ENCODE assay signal across 8 cellular contexts in the genomic region with DNA sequence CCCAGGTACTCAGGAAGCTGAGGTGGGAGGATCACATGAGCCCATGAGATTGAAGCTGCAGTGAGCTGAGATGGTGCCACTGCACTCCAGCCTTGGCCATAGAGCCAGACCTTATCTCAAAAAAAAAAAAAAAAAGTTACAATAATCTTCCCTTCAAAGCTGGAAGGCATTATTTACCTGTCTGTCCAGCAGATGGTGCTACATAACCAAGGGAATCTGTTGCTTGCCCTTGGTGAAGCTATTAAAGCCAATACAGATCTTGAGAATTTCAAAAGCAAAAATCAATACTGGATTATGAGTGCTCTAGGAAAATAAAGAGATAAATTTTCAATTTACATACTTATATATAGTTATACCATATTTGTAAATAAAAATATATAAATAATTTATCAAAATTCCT. TPM values are rescaled to one million over a fixed set of nuclear protein-coding genes. Genes with fewer than 3 reads are reported as not detected.
DNase-seq lines count a peak whose midpoint lies in the region; ATAC-seq and TF ChIP-seq lines count a peak whose summit lies in the region.

No MANE protein-coding gene starts in this region.

- no peaks in the 10 kb centered on the region for H3K9me3 ChIP-seq in HCT116 (ENCODE audit: control insufficient read depth in 1 of 2, insufficient read depth in 1 of 2, low read depth in 1 of 2, low read length in 2 of 2)

- peaks cover 11% of the 10 kb centered on the region for H3K36me3 Mint-ChIP-seq in activated CD4-positive, alpha-beta T cell treated with anti-CD3 and anti-CD28 coated beads for 36 hours (ENCODE audit: low read depth)
- H3K36me3 Mint-ChIP-seq in osteocyte (ENCODE audit: unreplicated experiment) = peaks cover 35% of the 10 kb centered on the region

- no peaks in the 10 kb centered on the region for H3K9me3 Mint-ChIP-seq in activated CD4-positive, alpha-beta T cell treated with anti-CD3 and anti-CD28 coated beads for 36 hours (ENCODE audit: low read depth)
- H3K9me3 Mint-ChIP-seq in osteocyte (ENCODE audit: unreplicated experiment) = no peaks in the 10 kb centered on the region

- H3K9me2 ChIP-seq in HCT116 (ENCODE audit: insufficient read depth) = no peaks in the 10 kb centered on the region

- peaks cover 0 to 3% of the 10 kb centered on the region in 2 experiments; a peak in 1 of 4 replicates for H3K36me3 ChIP-seq in HCT116 (ENCODE audit: control insufficient read depth in 1 of 2, insufficient read depth in 2 of 2, low read length in 2 of 2)

- peak; percentile 79 for TF ChIP-seq RAD21 in HCT116 (IDR thresholded peaks at IDR 0.05; ENCODE audit: low read depth)

- no peaks in the 10 kb centered on the region for H4K20me1 ChIP-seq in HCT116 (ENCODE audit: insufficient read depth)

- no TSS peak for BruUV-seq in HCT116 (replicated peaks; lab: Mats Ljungman, UMichigan)

- RAD21 ChIA-PET in HCT116 (lab: Charles Lee; ENCODE audit: low non-redundant PET in 1 of 2, low total read pairs in 2 of 2, uncharacterized antibody in 2 of 2, unreplicated experiment in 2 of 2) = interaction anchor here (1.3 to 1.7 kb wide), 3 partner anchors 174 to 179 kb away, joined by 3 to 17 read pairs (median 15); no protein-coding TSS in a partner anchor

- POLR2A ChIA-PET in activated CD4-positive, alpha-beta T cell treated with anti-CD3 and anti-CD28 coated beads for 36 hours (lab: Charles Lee) = interaction anchor here (1.0 kb wide), 1 partner anchor 179 kb away, joined by 3 read pairs; no protein-coding TSS in a partner anchor
- POLR2A ChIA-PET in HCT116 (lab: Charles Lee) = interaction anchor here (1.1 kb wide), 1 partner anchor 71 kb away, joined by 3 read pairs; no protein-coding TSS in a partner anchor

- no peak overlapping the region for H3K4me3 Mint-ChIP-seq in activated CD4-positive, alpha-beta T cell treated with anti-CD3 and anti-CD28 coated beads for 36 hours
- H3K4me3 Mint-ChIP-seq in osteocyte (ENCODE audit: unreplicated experiment) = no peak overlapping the region

- H3K27ac ChIP-seq in HCT116 (ENCODE audit: low read depth, low read length) = no peak overlapping the region

- no peaks in the 10 kb centered on the region for H3K27me3 Mint-ChIP-seq in activated CD4-positive, alpha-beta T cell treated with anti-CD3 and anti-CD28 coated beads for 36 hours
- H3K27me3 Mint-ChIP-seq in osteocyte (ENCODE audit: unreplicated experiment) = no peaks in the 10 kb centered on the region

- no peak overlapping the region for H3K27ac Mint-ChIP-seq in activated CD4-positive, alpha-beta T cell treated with anti-CD3 and anti-CD28 coated beads for 36 hours
- no peak overlapping the region for H3K27ac Mint-ChIP-seq in osteocyte (ENCODE audit: unreplicated experiment)

- no peak overlapping the region for H3K4me2 ChIP-seq in HCT116 (ENCODE audit: low read length)

- no peaks in the 10 kb centered on the region for H3K4me1 ChIP-seq in HCT116 (ENCODE audit: control insufficient read depth in 1 of 2, insufficient read depth in 2 of 2, low read length in 2 of 2)

- no peak for TF ChIP-seq POLR2A in HCT116 (IDR thresholded peaks at IDR 0.05; ENCODE audit: borderline replicate concordance, extremely low read depth, insufficient read depth, insufficient read length)

- no peaks in the 10 kb centered on the region for H3K79me2 ChIP-seq in HCT116 (ENCODE audit: insufficient read depth, low read length)

- CTCF ChIA-PET in activated CD4-positive, alpha-beta T cell treated with anti-CD3 and anti-CD28 coated beads for 36 hours (lab: Charles Lee) = interaction anchor here (0.5 to 4.1 kb wide), 23 partner anchors 8 to 716 kb away, joined by 3 to 77 read pairs (median 4); no protein-coding TSS in a partner anchor
- CTCF ChIA-PET in HCT116 (lab: Charles Lee) = interaction anchor here (0.5 to 2.1 kb wide), 34 partner anchors 9 to 506 kb away, joined by 3 to 74 read pairs (median 4); partner anchors contain the start of gene PYURF

- intact Hi-C loops in activated CD4-positive, alpha-beta T cell treated with anti-CD3 and anti-CD28 coated beads for 36 hours (cut with DNase I, micrococcal nuclease) = loop anchor here (1.0 to 5.0 kb wide), 2 partner anchors 179 to 484 kb away; no protein-coding TSS in a partner anchor
- intact Hi-C loops in HCT116 (cut with micrococcal nuclease) = loop anchor here (1.0 to 5.0 kb wide), 3 partner anchors 179 to 481 kb away; partner anchors contain the start of gene HERC5

- H3K4me3 ChIP-seq in HCT116 (replicated peaks in 1 of 2; ENCODE audit: low read depth in 1 of 2, low read length in 2 of 2) (no peak overlapping the region), fibroblast of the aortic adventitia (ENCODE audit: low read depth, low read length) (no peak overlapping the region)

- peak; percentile 44 for DNase-seq in activated CD4-positive, alpha-beta T cell treated with anti-CD3 and anti-CD28 coated beads for 36 hours
- no peak for DNase-seq in activated CD4-positive, alpha-beta T cell treated with anti-CD3 and anti-CD28 coated beads for 1 hour
- DNase-seq in HCT116 (ENCODE audit: low read depth, low spot score) (peak; percentile 34), NCI-H1694 (lab: John Stamatoyannopoulos, UW) (peak; percentile 23), fibroblast of the aortic adventitia (ENCODE audit: low read depth) (peak; percentile 79), osteocyte (ENCODE audit: extremely low spot score, unreplicated experiment) (no peak), NCI-H187 (lab: John Stamatoyannopoulos, UW) (no peak)
- peak; percentile 6 for DNase-seq in activated CD4-positive, alpha-beta T cell treated with anti-CD3 and anti-CD28 coated beads, Interleukin-2, amount 50 U/mL, for 1 hour

- ATAC-seq in activated CD4-positive, alpha-beta T cell treated with anti-CD3 and anti-CD28 coated beads for 36 hours = peak; percentile 64
- peak; percentile 68 for ATAC-seq in HCT116

- H3K27me3 ChIP-seq in HCT116 (ENCODE audit: insufficient read depth, low read length) = no peaks in the 10 kb centered on the region

- H3K4me1 Mint-ChIP-seq in activated CD4-positive, alpha-beta T cell treated with anti-CD3 and anti-CD28 coated beads for 36 hours = peaks cover 6% of the 10 kb centered on the region
- peaks cover 5% of the 10 kb centered on the region for H3K4me1 Mint-ChIP-seq in osteocyte (ENCODE audit: unreplicated experiment)

- no peak overlapping the region for H2AFZ ChIP-seq in HCT116 (ENCODE audit: low read depth, low read length, poor library complexity, severe bottlenecking)

- TF ChIP-seq CTCF in HCT116 (IDR thresholded peaks at IDR 0.05 in 2 of 3, conservative IDR thresholded peaks at IDR 0.05 in 1 of 3; ENCODE audit: borderline replicate concordance in 1 of 3, insufficient read depth in 1 of 3, low read depth in 2 of 3, low read length in 2 of 3) (peak; percentile 60 to 71 (median 61)), fibroblast of the aortic adventitia (IDR thresholded peaks at IDR 0.05; ENCODE audit: insufficient read depth, low read length) (peak; percentile 68), osteocyte (IDR thresholded peaks at IDR 0.05) (peak; percentile 78)

- no peak overlapping the region for H3K9ac ChIP-seq in HCT116 (ENCODE audit: low read length)

TF ChIP-seq in HCT116, 20 proteins besides CTCF, POLR2A, EP300 and RAD21 (continues in another document):
- no peak for TF ChIP-seq FOSL1 (IDR thresholded peaks at IDR 0.05; ENCODE audit: low read depth)
- TF ChIP-seq JUND (IDR thresholded peaks at IDR 0.05) = no peak
- no peak for TF ChIP-seq REST (IDR thresholded peaks at IDR 0.05; ENCODE audit: low read depth)
- TF ChIP-seq, protein P1, sequence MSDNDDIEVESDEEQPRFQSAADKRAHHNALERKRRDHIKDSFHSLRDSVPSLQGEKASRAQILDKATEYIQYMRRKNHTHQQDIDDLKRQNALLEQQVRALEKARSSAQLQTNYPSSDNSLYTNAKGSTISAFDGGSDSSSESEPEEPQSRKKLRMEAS (IDR thresholded peaks at IDR 0.05) = no peak
- TF ChIP-seq CBX3 (IDR thresholded peaks at IDR 0.05; ENCODE audit: low read depth) = no peak
- no peak for TF ChIP-seq EGR1 (IDR thresholded peaks at IDR 0.05; ENCODE audit: low read depth)
- TF ChIP-seq CEBPB (IDR thresholded peaks at IDR 0.05; ENCODE audit: low read depth) = no peak

RNA-seq across cellular contexts. Expression of gene PKD2, which starts 25.9 kb away (rescaled TPM):
- 1 to 10 TPM; 4.1 to 5.0 TPM for total RNA-seq in activated CD4-positive, alpha-beta T cell treated with anti-CD3 and anti-CD28 coated beads for 36 hours
- total RNA-seq in HCT116 (2021; ENCODE audit: unreplicated experiment) (10.1 TPM), fibroblast of the aortic adventitia (ENCODE audit: low replicate concordance) (66.6 and 197 TPM in 2 replicates), osteocyte (54.2 and 54.7 TPM in 2 replicates)
- 6.1 and 6.3 TPM in 2 replicates for polyA plus RNA-seq in HCT116 (2012)

RNA-seq across cellular contexts. Expression of gene SPP1, which starts 57.8 kb away (rescaled TPM):
- total RNA-seq in activated CD4-positive, alpha-beta T cell treated with anti-CD3 and anti-CD28 coated beads for 36 hours = not detected
- total RNA-seq in HCT116 (2021; ENCODE audit: unreplicated experiment) = 4.1 TPM
- polyA plus RNA-seq in HCT116 (2012) = 0.35 and 0.40 TPM in 2 replicates
- total RNA-seq in fibroblast of the aortic adventitia (ENCODE audit: low replicate concordance) = 0.72 and 11.9 TPM in 2 replicates
- total RNA-seq in osteocyte = 5.6 and 6.5 TPM in 2 replicates

Comparison
In these comparisons a context has a peak if more than half of its experiments do, and no peak if none do; other contexts are left out.
1. DNase-seq: peak in activated CD4-positive, alpha-beta T cell treated with anti-CD3 and anti-CD28 coated beads for 36 hours (single experiment), HCT116 (single experiment), NCI-H1694 (single experiment), activated CD4-positive, alpha-beta T cell treated with anti-CD3 and anti-CD28 coated beads, Interleukin-2, amount 50 U/mL, for 1 hour (single experiment) and fibroblast of the aortic adventitia (single experiment); none in activated CD4-positive, alpha-beta T cell treated with anti-CD3 and anti-CD28 coated beads for 1 hour (single experiment), osteocyte (single experiment) and NCI-H187 (0 of 2).
2. Peak in every context shown above with its lines, with median percentiles within 50 percentile points of each other: CTCF ChIP-seq.